ENCODE assay signal across 1 cellular context in genomic region chr10:110530131-110530831, GRCh38.
TF ChIP-seq lines count a peak whose summit lies in the region.

No MANE protein-coding gene starts in this region.

TF ChIP-seq in HEK293, 187 proteins besides CTCF, POLR2A, EP300 and RAD21 (continued from another document):
- TF ChIP-seq PRDM4 (tag by site-specific recombination; IDR thresholded peaks at IDR 0.05) = no peak
- TF ChIP-seq ZNF157 (tag by site-specific recombination; IDR thresholded peaks at IDR 0.05) = no peak
- TF ChIP-seq ZXDB (tag by site-specific recombination; IDR thresholded peaks at IDR 0.05) = peak; percentile 76
- no peak for TF ChIP-seq HOXC10 (CRISPR knock-in tag; IDR thresholded peaks at IDR 0.05)
- no peak for TF ChIP-seq ZNF488 (tag by site-specific recombination; IDR thresholded peaks at IDR 0.05)
- TF ChIP-seq ZNF560 (tag by site-specific recombination; IDR thresholded peaks at IDR 0.05; ENCODE audit: borderline replicate concordance) = no peak
- TF ChIP-seq ZNF280D (tag by site-specific recombination; IDR thresholded peaks at IDR 0.05) = no peak
TF ChIP-seq in HEK293: peak in this region for 48.
